In genomic region chrX:19707472-19707871, GRCh38 we compare ENCODE assay signal across 24 cellular contexts.
DNase-seq lines count a peak whose midpoint lies in the region; ATAC-seq and TF ChIP-seq lines count a peak whose summit lies in the region.
"Had no signal": no experiment of that assay in that cellular context is flagged by ENCODE, and none has a peak within 500 bp of the region (broad histone marks: within the 10 kb centered on the region; RNA-seq: fewer than 3 reads in every experiment).

No MANE protein-coding gene starts in this region.

- H3K27me3 Mint-ChIP-seq in activated naive CD8-positive, alpha-beta T cell treated with anti-CD3 and anti-CD28 coated beads, Interleukin-2, amount 10 ng/mL, durations not matched to agents 7 days and 5 days = no peaks in the 10 kb centered on the region
- H3K27me3 Mint-ChIP-seq in activated naive CD8-positive, alpha-beta T cell treated with anti-CD3 and anti-CD28 coated beads for 36 hours = no peaks in the 10 kb centered on the region

- H3K9me3 Mint-ChIP-seq in activated naive CD8-positive, alpha-beta T cell treated with anti-CD3 and anti-CD28 coated beads, Interleukin-2, amount 10 ng/mL, durations not matched to agents 7 days and 5 days = no peaks in the 10 kb centered on the region
- no peaks in the 10 kb centered on the region for H3K9me3 Mint-ChIP-seq in activated naive CD8-positive, alpha-beta T cell treated with anti-CD3 and anti-CD28 coated beads for 36 hours
- H3K9me3 Mint-ChIP-seq: activated naive CD4-positive, alpha-beta T cell treated with anti-CD3 and anti-CD28 coated beads, Interleukin-2, amount 50 U/mL, for 72 hours; GM23338 had no signal

- no peak for TF ChIP-seq CTCF in neutrophil (IDR thresholded peaks at IDR 0.05)
- no peak for TF ChIP-seq CTCF in omental fat pad (IDR thresholded peaks at IDR 0.05)
- TF ChIP-seq CTCF in colonic mucosa (IDR thresholded peaks at IDR 0.05) = no peak

- peak overlapping the region; percentile 23 for H3K27ac ChIP-seq in neutrophil
- H3K27ac ChIP-seq in colonic mucosa = no peak overlapping the region
- H3K27ac ChIP-seq: body of pancreas, epithelial cell of prostate, parathyroid adenoma, sigmoid colon, SJCRH30 had no signal

- no peaks in the 10 kb centered on the region for H3K27me3 ChIP-seq in neutrophil
- H3K27me3 ChIP-seq in colonic mucosa = no peaks in the 10 kb centered on the region
- H3K27me3 ChIP-seq: body of pancreas, SJCRH30 had no signal

- peak overlapping the region; percentile 61 for H3K27ac Mint-ChIP-seq in activated naive CD8-positive, alpha-beta T cell treated with anti-CD3 and anti-CD28 coated beads, Interleukin-2, amount 10 ng/mL, durations not matched to agents 7 days and 5 days
- H3K27ac Mint-ChIP-seq in activated naive CD8-positive, alpha-beta T cell treated with anti-CD3 and anti-CD28 coated beads for 36 hours = no peak overlapping the region
- H3K27ac Mint-ChIP-seq: GM23338 had no signal

- H3K4me3 Mint-ChIP-seq in activated naive CD8-positive, alpha-beta T cell treated with anti-CD3 and anti-CD28 coated beads, Interleukin-2, amount 10 ng/mL, durations not matched to agents 7 days and 5 days = no peak overlapping the region
- no peak overlapping the region for H3K4me3 Mint-ChIP-seq in activated naive CD8-positive, alpha-beta T cell treated with anti-CD3 and anti-CD28 coated beads for 36 hours
- H3K4me3 Mint-ChIP-seq: GM23338 had no signal

- H3K9me3 ChIP-seq in neutrophil = no peaks in the 10 kb centered on the region
- H3K9me3 ChIP-seq in colonic mucosa = no peaks in the 10 kb centered on the region
- H3K9me3 ChIP-seq: body of pancreas, sigmoid colon, SJCRH30 had no signal

- H3K9ac ChIP-seq in colonic mucosa (ENCODE audit: low read depth in 2 of 2, low read length in 2 of 2) = no peak overlapping the region
- H3K9ac ChIP-seq: parathyroid adenoma had no signal

- TF ChIP-seq POLR2A in erythroblast (IDR thresholded peaks at IDR 0.05; ENCODE audit: low read length) = no peak

- no peak overlapping the region for H3K4me3 ChIP-seq in neutrophil (ENCODE audit: low read depth in 1 of 2, low read length in 1 of 2)
- H3K4me3 ChIP-seq in colonic mucosa = no peak overlapping the region
- H3K4me3 ChIP-seq: body of pancreas, GM23338, sigmoid colon, SJCRH30 had no signal

- peaks cover 28% of the 10 kb centered on the region for H3K4me1 Mint-ChIP-seq in activated naive CD8-positive, alpha-beta T cell treated with anti-CD3 and anti-CD28 coated beads, Interleukin-2, amount 10 ng/mL, durations not matched to agents 7 days and 5 days
- H3K4me1 Mint-ChIP-seq in activated naive CD8-positive, alpha-beta T cell treated with anti-CD3 and anti-CD28 coated beads for 36 hours = peaks cover 51% of the 10 kb centered on the region

- DNase-seq in activated naive CD8-positive, alpha-beta T cell treated with anti-CD3 and anti-CD28 coated beads, Interleukin-2, amount 10 ng/mL, durations not matched to agents 7 days and 5 days = no peak
- no peak for DNase-seq in activated naive CD8-positive, alpha-beta T cell treated with anti-CD3 and anti-CD28 coated beads for 36 hours
- DNase-seq in NCI-H82 (lab: John Stamatoyannopoulos, UW) (peak; percentile 86), erythroblast (lab: John Stamatoyannopoulos, UW) (peak; percentile 58 to 73), omental fat pad (ENCODE audit: low spot score) (no peak), colonic mucosa (no peak)
- no peak for DNase-seq in NK-92 treated with Interleukin-12 subunit alpha and Interleukin-12 subunit beta, amount 100 ng/mL, for 24 hours (lab: John Stamatoyannopoulos, UW)
- DNase-seq: activated CD4-positive, alpha-beta T cell treated with anti-CD3 and anti-CD28 coated beads, Interleukin-2, amount 50 U/mL, for 4 hours; activated T-cell treated with anti-CD3 and anti-CD28 coated beads for 4 hours; body of pancreas; DMS153; GDM1; kidney; mammary epithelial cell; NCI-H1436; NCI-H774; sigmoid colon; SJCRH30 had no signal

- POLR2A ChIA-PET in activated naive CD8-positive, alpha-beta T cell treated with anti-CD3 and anti-CD28 coated beads, Interleukin-2, amount 10 ng/mL, durations not matched to agents 7 days and 5 days (lab: Charles Lee) = no interaction called here

- H3K36me3 Mint-ChIP-seq in activated naive CD8-positive, alpha-beta T cell treated with anti-CD3 and anti-CD28 coated beads, Interleukin-2, amount 10 ng/mL, durations not matched to agents 7 days and 5 days = peaks cover 12% of the 10 kb centered on the region
- peaks cover 13% of the 10 kb centered on the region for H3K36me3 Mint-ChIP-seq in activated naive CD8-positive, alpha-beta T cell treated with anti-CD3 and anti-CD28 coated beads for 36 hours

- no peak for ATAC-seq in activated naive CD8-positive, alpha-beta T cell treated with anti-CD3 and anti-CD28 coated beads, Interleukin-2, amount 10 ng/mL, durations not matched to agents 7 days and 5 days (ENCODE audit: low read depth)
- ATAC-seq in omental fat pad (ENCODE audit: low FRiP score) = no peak
- ATAC-seq: activated naive CD4-positive, alpha-beta T cell treated with anti-CD3 and anti-CD28 coated beads, Interleukin-2, amount 50 U/mL, for 72 hours; body of pancreas; GM23338; HepG2 had no signal

- intact Hi-C loops in colonic mucosa (cut with DNase I) = no loop called here

- H3K36me3 ChIP-seq in neutrophil (peaks cover 15% of the 10 kb centered on the region), colonic mucosa (no peaks in the 10 kb centered on the region)
- H3K36me3 ChIP-seq: sigmoid colon, SJCRH30 had no signal

- H3K4me1 ChIP-seq in neutrophil (ENCODE audit: control insufficient read depth in 1 of 2, insufficient read depth in 1 of 2, low read depth in 1 of 2, low read length in 1 of 2) = no peaks in the 10 kb centered on the region
- no peaks in the 10 kb centered on the region for H3K4me1 ChIP-seq in colonic mucosa
- H3K4me1 ChIP-seq: parathyroid adenoma, sigmoid colon, SJCRH30 had no signal

Comparison
In these comparisons a context has a peak if more than half of its experiments do, and no peak if none do; other contexts are left out.
1. DNase-seq: peak in NCI-H82 (single experiment) and erythroblast (2 of 2); none in activated naive CD8-positive, alpha-beta T cell treated with anti-CD3 and anti-CD28 coated beads, Interleukin-2, amount 10 ng/mL, durations not matched to agents 7 days and 5 days (single experiment), activated naive CD8-positive, alpha-beta T cell treated with anti-CD3 and anti-CD28 coated beads for 36 hours (single experiment), omental fat pad (single experiment), NK-92 treated with Interleukin-12 subunit alpha and Interleukin-12 subunit beta, amount 100 ng/mL, for 24 hours (single experiment) and colonic mucosa (single experiment).